8 cellular contexts compared by ENCODE assay signal in the genomic region with DNA sequence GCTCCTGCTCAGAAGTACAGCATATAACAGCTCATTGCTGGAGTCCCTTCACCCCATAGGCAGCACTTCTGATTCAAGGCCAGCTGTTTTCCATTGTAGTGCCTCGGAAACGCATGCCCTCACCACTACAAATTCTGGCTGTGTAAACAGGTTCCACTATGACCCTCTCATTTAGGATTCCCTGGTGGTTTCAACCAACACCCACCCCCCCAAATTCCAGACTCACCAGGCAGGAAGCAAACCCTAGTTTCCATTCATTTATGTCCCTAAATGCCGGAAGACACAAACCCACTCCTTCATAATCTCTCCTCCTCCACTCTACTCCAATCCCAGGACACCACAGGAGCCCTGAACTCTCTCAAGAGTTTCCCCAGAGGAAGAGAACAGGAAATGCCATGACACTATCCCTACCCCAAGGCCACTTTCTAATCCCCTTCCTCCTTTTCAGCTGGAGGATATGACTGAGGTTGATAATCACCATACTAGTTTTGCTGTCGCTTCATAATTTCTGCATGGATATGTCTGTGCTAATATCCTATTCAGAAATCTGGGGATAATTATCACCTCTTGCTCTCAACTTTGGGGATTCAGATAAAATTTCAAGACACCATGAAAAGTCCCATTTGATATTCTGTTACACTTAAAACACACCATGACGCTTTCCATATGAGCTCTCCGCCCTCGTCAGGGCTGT.
DNase-seq lines count a peak whose midpoint lies in the region; ATAC-seq, FAIRE-seq and TF ChIP-seq lines count a peak whose summit lies in the region.

No MANE protein-coding gene starts in this region.

- H3K27me3 ChIP-seq in small intestine (ENCODE audit: control insufficient read depth in 2 of 2, insufficient read depth in 2 of 2, low read length in 2 of 2): peaks cover 0 to 1% of the 10 kb centered on the region in 2 donors

- H3K4me3 ChIP-seq in epithelial cell of esophagus (ENCODE audit: low read length): no peak overlapping the region
- no peak overlapping the region for H3K4me3 ChIP-seq in small intestine (ENCODE audit: low read depth in 1 of 2, low read length in 2 of 2)

- 45 to 79% (median 65%) methylated on average over 7 of the region's 7 CpGs for WGBS in small intestine, 3 donors

- H3K4me1 ChIP-seq in small intestine (ENCODE audit: control insufficient read depth in 2 of 2, insufficient read depth in 1 of 2, low read depth in 1 of 2, low read length in 1 of 2): no peaks in the 10 kb centered on the region

- H3K27me3 Mint-ChIP-seq in natural killer cell treated with Interleukin-12 subunit alpha and Interleukin-12 subunit beta and Interleukin-15 and Interleukin-18, amount 100 ng/mL, for 72 hours: peaks cover 36 to 60% of the 10 kb centered on the region in 2 donors

- peak; percentile 1 for TF ChIP-seq CTCF in epithelial cell of esophagus (IDR thresholded peaks at IDR 0.05; ENCODE audit: insufficient read depth, low read depth, low read length, missing control alignments)

- H3K9me3 Mint-ChIP-seq in natural killer cell treated with Interleukin-12 subunit alpha and Interleukin-12 subunit beta and Interleukin-15 and Interleukin-18, amount 100 ng/mL, for 72 hours: no peaks in the 10 kb centered on the region

- FAIRE-seq in small intestine (lab: Jason Lieb, UNC): no peak

- peak overlapping the region; percentile 43 to 59 for H3K27ac Mint-ChIP-seq in natural killer cell treated with Interleukin-12 subunit alpha and Interleukin-12 subunit beta and Interleukin-15 and Interleukin-18, amount 100 ng/mL, for 72 hours

- no peaks in the 10 kb centered on the region for H3K36me3 ChIP-seq in small intestine (ENCODE audit: control insufficient read depth in 2 of 2, insufficient read depth in 2 of 2, low read length in 2 of 2)

- H3K4me1 Mint-ChIP-seq in natural killer cell treated with Interleukin-12 subunit alpha and Interleukin-12 subunit beta and Interleukin-15 and Interleukin-18, amount 100 ng/mL, for 72 hours (ENCODE audit: low read depth in 2 of 2): peaks cover 10 to 12% of the 10 kb centered on the region in 2 donors

- no peaks in the 10 kb centered on the region for H3K36me3 Mint-ChIP-seq in natural killer cell treated with Interleukin-12 subunit alpha and Interleukin-12 subunit beta and Interleukin-15 and Interleukin-18, amount 100 ng/mL, for 72 hours

- H3K9me3 ChIP-seq in small intestine (ENCODE audit: control insufficient read depth, low read depth): no peaks in the 10 kb centered on the region

- no peak for ATAC-seq in natural killer cell treated with Interleukin-12 subunit alpha and Interleukin-12 subunit beta and Interleukin-15 and Interleukin-18, amount 100 ng/mL, for 72 hours
- no peak for ATAC-seq in GM21786 (IDR thresholded peaks at IDR 0.05; ENCODE audit: unreplicated experiment)

- DNase-seq in AG08395 (ENCODE audit: low spot score) (peak; percentile 46), SIG-M5 treated with dmso at 0.1 percent for 504 hours (lab: John Stamatoyannopoulos, UW; ENCODE audit: unreplicated experiment) (peak; percentile 90), epithelial cell of esophagus (ENCODE audit: low read depth) (no peak), small intestine (no peak), LoVo (ENCODE audit: low spot score) (no peak)
- no peak for DNase-seq in natural killer cell treated with Interleukin-12 subunit alpha and Interleukin-12 subunit beta and Interleukin-15 and Interleukin-18, amount 100 ng/mL, for 72 hours (ENCODE audit: low spot score)
- no peak for DNase-seq in stimulated activated CD4-positive, alpha-beta T cell treated with anti-CD3 and anti-CD28 coated beads, Interleukin-2, amount 100 ng/mL, for 24 hours

- H3K27ac ChIP-seq in small intestine (ENCODE audit: low read depth in 1 of 2, low read length in 1 of 2): peak overlapping the region in 1 of 2 donors; percentile 63

- H3K4me3 Mint-ChIP-seq in natural killer cell treated with Interleukin-12 subunit alpha and Interleukin-12 subunit beta and Interleukin-15 and Interleukin-18, amount 100 ng/mL, for 72 hours: peak overlapping the region; percentile 32

Comparison
In these comparisons a context has a peak if more than half of its experiments do, and no peak if none do; other contexts are left out.
1. DNase-seq: peak in AG08395 (single experiment) and SIG-M5 treated with dmso at 0.1 percent for 504 hours (single experiment); none in epithelial cell of esophagus (single experiment), natural killer cell treated with Interleukin-12 subunit alpha and Interleukin-12 subunit beta and Interleukin-15 and Interleukin-18, amount 100 ng/mL, for 72 hours (single experiment), small intestine (single experiment), LoVo (single experiment) and stimulated activated CD4-positive, alpha-beta T cell treated with anti-CD3 and anti-CD28 coated beads, Interleukin-2, amount 100 ng/mL, for 24 hours (0 of 2).